4 cellular contexts compared by ENCODE assay signal in genomic region chr1:113013823-113014222, GRCh38.
TF ChIP-seq lines count a peak whose summit lies in the region.

No MANE protein-coding gene starts in this region.

TF ChIP-seq in SK-N-SH, 30 proteins besides CTCF, POLR2A, EP300 and RAD21:
- TF ChIP-seq JUND (IDR thresholded peaks at IDR 0.05) = no peak
- TF ChIP-seq, protein P1, sequence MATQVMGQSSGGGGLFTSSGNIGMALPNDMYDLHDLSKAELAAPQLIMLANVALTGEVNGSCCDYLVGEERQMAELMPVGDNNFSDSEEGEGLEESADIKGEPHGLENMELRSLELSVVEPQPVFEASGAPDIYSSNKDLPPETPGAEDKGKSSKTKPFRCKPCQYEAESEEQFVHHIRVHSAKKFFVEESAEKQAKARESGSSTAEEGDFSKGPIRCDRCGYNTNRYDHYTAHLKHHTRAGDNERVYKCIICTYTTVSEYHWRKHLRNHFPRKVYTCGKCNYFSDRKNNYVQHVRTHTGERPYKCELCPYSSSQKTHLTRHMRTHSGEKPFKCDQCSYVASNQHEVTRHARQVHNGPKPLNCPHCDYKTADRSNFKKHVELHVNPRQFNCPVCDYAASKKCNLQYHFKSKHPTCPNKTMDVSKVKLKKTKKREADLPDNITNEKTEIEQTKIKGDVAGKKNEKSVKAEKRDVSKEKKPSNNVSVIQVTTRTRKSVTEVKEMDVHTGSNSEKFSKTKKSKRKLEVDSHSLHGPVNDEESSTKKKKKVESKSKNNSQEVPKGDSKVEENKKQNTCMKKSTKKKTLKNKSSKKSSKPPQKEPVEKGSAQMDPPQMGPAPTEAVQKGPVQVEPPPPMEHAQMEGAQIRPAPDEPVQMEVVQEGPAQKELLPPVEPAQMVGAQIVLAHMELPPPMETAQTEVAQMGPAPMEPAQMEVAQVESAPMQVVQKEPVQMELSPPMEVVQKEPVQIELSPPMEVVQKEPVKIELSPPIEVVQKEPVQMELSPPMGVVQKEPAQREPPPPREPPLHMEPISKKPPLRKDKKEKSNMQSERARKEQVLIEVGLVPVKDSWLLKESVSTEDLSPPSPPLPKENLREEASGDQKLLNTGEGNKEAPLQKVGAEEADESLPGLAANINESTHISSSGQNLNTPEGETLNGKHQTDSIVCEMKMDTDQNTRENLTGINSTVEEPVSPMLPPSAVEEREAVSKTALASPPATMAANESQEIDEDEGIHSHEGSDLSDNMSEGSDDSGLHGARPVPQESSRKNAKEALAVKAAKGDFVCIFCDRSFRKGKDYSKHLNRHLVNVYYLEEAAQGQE (IDR thresholded peaks at IDR 0.05; ENCODE audit: low read depth, low read length) = peak; percentile 73; the same call in 1 of the 2 replicates

TF ChIP-seq in SK-N-SH treated with all-trans-retinoic acid at 6 μM for 48 hours, 23 proteins besides CTCF, POLR2A, EP300 and RAD21 (continues in another document):
- TF ChIP-seq CREB5 (CRISPR knock-in tag; IDR thresholded peaks at IDR 0.05; ENCODE audit: low read depth) (no peak), ZNF8 (CRISPR knock-in tag; IDR thresholded peaks at IDR 0.05) (no peak), TSHZ2 (CRISPR knock-in tag; IDR thresholded peaks at IDR 0.05) (no peak), ZFP3 (CRISPR knock-in tag; IDR thresholded peaks at IDR 0.05) (no peak), ZC3H10 (CRISPR knock-in tag; IDR thresholded peaks at IDR 0.05) (no peak), CSRNP3 (CRISPR knock-in tag; IDR thresholded peaks at IDR 0.05) (no peak), ZFP30 (CRISPR knock-in tag; IDR thresholded peaks at IDR 0.05) (no peak), ZNF70 (CRISPR knock-in tag; IDR thresholded peaks at IDR 0.05) (no peak), CSDC2 (CRISPR knock-in tag; IDR thresholded peaks at IDR 0.05) (no peak)

TF ChIP-seq in GM12878, 131 proteins besides CTCF, POLR2A, EP300 and RAD21:
- TF ChIP-seq ZNF207 (IDR thresholded peaks at IDR 0.05; ENCODE audit: borderline replicate concordance) (no peak), HDGF (IDR thresholded peaks at IDR 0.05) (no peak), NFYA (IDR thresholded peaks at IDR 0.05; ENCODE audit: borderline replicate concordance, low read depth, low read length) (no peak), SIN3A (IDR thresholded peaks at IDR 0.05; ENCODE audit: low read depth, low read length) (no peak), NR2F1 (conservative IDR thresholded peaks at IDR 0.05) (no peak), ATF7 (IDR thresholded peaks at IDR 0.05; ENCODE audit: low read depth) (no peak), BMI1 (IDR thresholded peaks at IDR 0.05; ENCODE audit: borderline replicate concordance) (no peak), CEBPB (IDR thresholded peaks at IDR 0.05; ENCODE audit: borderline replicate concordance in 1 of 2, low read depth in 2 of 2, low read length in 2 of 2) (no peak), IKZF1 (conservative IDR thresholded peaks at IDR 0.05) (no peak), SKIL (IDR thresholded peaks at IDR 0.05; ENCODE audit: low read depth, poor library complexity, severe bottlenecking) (no peak), ASH2L (IDR thresholded peaks at IDR 0.05; ENCODE audit: borderline replicate concordance, low read depth) (no peak), SREBF1 (IDR thresholded peaks at IDR 0.05; ENCODE audit: low read length) (no peak), TCF3 (IDR thresholded peaks at IDR 0.05; ENCODE audit: borderline replicate concordance, insufficient read depth, low read depth, low read length) (no peak), CBFB (IDR thresholded peaks at IDR 0.05; ENCODE audit: low read depth) (no peak), SMAD5 (IDR thresholded peaks at IDR 0.05; ENCODE audit: low read depth) (no peak)

TF ChIP-seq in liver, 16 proteins besides CTCF, POLR2A, EP300 and RAD21:
- TF ChIP-seq FOXA2 (IDR thresholded peaks at IDR 0.05) (no peak), YY1 (IDR thresholded peaks at IDR 0.05) (peak; percentile 39), EGR1 (IDR thresholded peaks at IDR 0.05; ENCODE audit: low read depth in 2 of 2) (no peak), RXRA (IDR thresholded peaks at IDR 0.05) (peak; percentile 34 to 42), SP1 (IDR thresholded peaks at IDR 0.05) (peak; percentile 27), HNF4A (conservative IDR thresholded peaks at IDR 0.05) (peak in 1 of 2 donors; percentile 13)
- TF ChIP-seq, protein P1 (IDR thresholded peaks at IDR 0.05) = peak; percentile 96
